Comparison of ENCODE assay signal across 16 cellular contexts in genomic region chr1:166272155-166272554, GRCh38.
DNase-seq lines count a peak whose midpoint lies in the region; ATAC-seq and TF ChIP-seq lines count a peak whose summit lies in the region.
"Had no signal": no experiment of that assay in that cellular context is flagged by ENCODE, and none has a peak within 500 bp of the region (broad histone marks: within the 10 kb centered on the region; RNA-seq: fewer than 3 reads in every experiment).

No MANE protein-coding gene starts in this region.

- H3K27me3 Mint-ChIP-seq in T-cell: no peaks in the 10 kb centered on the region

- no peaks in the 10 kb centered on the region for H3K36me3 Mint-ChIP-seq in T-cell

- POLR2A ChIA-PET in T-cell (lab: Charles Lee): no interaction called here

- intact Hi-C loops in posterior vena cava (cut with DNase I): no loop called here

- CTCF ChIA-PET in T-cell (lab: Charles Lee): interaction anchor here in 1 of 2 donors (0.6 kb wide), 1 partner anchor 736 kb away, joined by 3 read pairs; no protein-coding TSS in a partner anchor

- no peak overlapping the region for H3K27ac Mint-ChIP-seq in T-cell

- peak; percentile 75 for ATAC-seq in GM19452 (IDR thresholded peaks at IDR 0.05; ENCODE audit: unreplicated experiment)
- peak; percentile 54 for ATAC-seq in HG02798 (IDR thresholded peaks at IDR 0.05; ENCODE audit: poor library complexity, unreplicated experiment)
- ATAC-seq in HG03565 (IDR thresholded peaks at IDR 0.05; ENCODE audit: unreplicated experiment): peak; percentile 63
- ATAC-seq in T-cell (replicated peaks in 1 of 4): no peak
- ATAC-seq: heart right ventricle had no signal

- DNase-seq in GM12865 (ENCODE audit: low read depth) (peak; percentile 12), inferior parietal cortex (ENCODE audit: extremely low spot score) (no peak), posterior vena cava (ENCODE audit: low spot score) (no peak), T-cell (no peak)
- DNase-seq in activated CD8-positive, alpha-beta memory T cell treated with anti-CD3 and anti-CD28 coated beads for 24 hours: no peak
- DNase-seq: activated CD4-positive, alpha-beta T cell treated with anti-CD3 and anti-CD28 coated beads, Interleukin-2, amount 50 U/mL, for 1 hour; activated effector memory CD4-positive, alpha-beta T cell treated with Interleukin-2 at 50 U/mL for 16 hours; aorta; COR-L47; heart right ventricle; left cardiac atrium; NCI-H774; T-helper 2 cell had no signal

- no peak overlapping the region for H3K4me3 ChIP-seq in GM12865 (ENCODE audit: low read depth, low read length)
- H3K4me3 ChIP-seq: heart right ventricle had no signal

- H3K4me3 Mint-ChIP-seq in T-cell: no peak overlapping the region

- H3K4me1 Mint-ChIP-seq in T-cell: no peaks in the 10 kb centered on the region

- TF ChIP-seq CTCF in GM12865 (IDR thresholded peaks at IDR 0.05; ENCODE audit: insufficient read depth, low read depth, low read length, missing control alignments): no peak

- H3K9me3 Mint-ChIP-seq in T-cell: peaks cover 3 to 13% (median 5%) of the 10 kb centered on the region in 3 donors

Comparison
In these comparisons a context has a peak if more than half of its experiments do, and no peak if none do; other contexts are left out.
1. ATAC-seq: peak in GM19452 (single experiment), HG02798 (single experiment) and HG03565 (single experiment); none in T-cell (0 of 4).